9 cellular contexts compared by ENCODE assay signal in genomic region chr13:32309812-32310706, GRCh38. TPM values are rescaled to one million over a fixed set of nuclear protein-coding genes. Genes with fewer than 3 reads are reported as not detected.
DNase-seq lines count a peak whose midpoint lies in the region; ATAC-seq and TF ChIP-seq lines count a peak whose summit lies in the region.
"Had no signal": no experiment of that assay in that cellular context is flagged by ENCODE, and none has a peak within 500 bp of the region (broad histone marks: within the 10 kb centered on the region; RNA-seq: fewer than 3 reads in every experiment).

No MANE protein-coding gene starts in this region.

- 28 to 36% (median 32%) methylated on average over 18 to 19 of the region's 19 CpGs for WGBS in adrenal gland, 4 donors

- peak; percentile 57 for TF ChIP-seq CTCF in GM06990 (IDR thresholded peaks at IDR 0.05; ENCODE audit: insufficient read depth, low read length, poor library complexity, severe bottlenecking)
- TF ChIP-seq CTCF in adrenal gland (IDR thresholded peaks at IDR 0.05) = peak; percentile 57 to 82 (median 70)
- TF ChIP-seq CTCF in gastrocnemius medialis (IDR thresholded peaks at IDR 0.05 in 4 of 5, conservative IDR thresholded peaks at IDR 0.05 in 1 of 5) = peak; percentile 38 to 71 (median 61)

- no peak for TF ChIP-seq POLR2A in adrenal gland (IDR thresholded peaks at IDR 0.05)
- no peak for TF ChIP-seq POLR2A in gastrocnemius medialis (IDR thresholded peaks at IDR 0.05)

- H3K27me3 ChIP-seq in ACC112 (ENCODE audit: insufficient read depth, low read length) (no peaks in the 10 kb centered on the region), GM06990 (replicated peaks; ENCODE audit: control insufficient read depth, insufficient read depth, low read length) (no peaks in the 10 kb centered on the region), adrenal gland (no peaks in the 10 kb centered on the region), gastrocnemius medialis (no peaks in the 10 kb centered on the region)

- peak; percentile 8 for DNase-seq in GM06990 (ENCODE audit: extremely low read depth, insufficient read length)
- DNase-seq in NCI-H460 (ENCODE audit: extremely low read depth, low read depth) = peak; percentile 46
- DNase-seq in adrenal gland = peak in 1 of 7 donors; percentile 20
- peak; percentile 38 for DNase-seq in hepatic stellate cell (ENCODE audit: low spot score)
- peak in 1 of 2 donors; percentile 2 for DNase-seq in gastrocnemius medialis
- no peak for DNase-seq in ecto neural progenitor cell (ENCODE audit: low spot score)

- H3K9me3 ChIP-seq in adrenal gland (replicated peaks in 1 of 3) (no peaks in the 10 kb centered on the region), gastrocnemius medialis (no peaks in the 10 kb centered on the region)

- no peaks in the 10 kb centered on the region for H3K79me2 ChIP-seq in ACC112 (ENCODE audit: control insufficient read depth, insufficient read depth, low read length, unreplicated experiment)

- H3K27ac ChIP-seq in ACC112 (ENCODE audit: low read depth, low read length) (no peak overlapping the region), adrenal gland (no peak overlapping the region), gastrocnemius medialis (no peak overlapping the region)

- in situ Hi-C loops in gastrocnemius medialis (cut with MboI; ENCODE audit: low sequenced_read_pairs in 4 of 4) = loop anchor here in 3 of 4 donors (10.0 to 25.0 kb wide), 3 partner anchors 298 to 398 kb away; no protein-coding TSS in a partner anchor

- H3K36me3 ChIP-seq in ACC112 (ENCODE audit: insufficient read depth, low read length) (no peaks in the 10 kb centered on the region), GM06990 (ENCODE audit: control insufficient read depth, insufficient read depth, low read length) (no peaks in the 10 kb centered on the region), adrenal gland (replicated peaks in 1 of 2) (no peaks in the 10 kb centered on the region), gastrocnemius medialis (no peaks in the 10 kb centered on the region)

- intact Hi-C loops in adrenal gland (cut with DNase I) (loop anchor here (5.0 to 10.0 kb wide), 3 partner anchors 293 to 395 kb away; no protein-coding TSS in a partner anchor), gastrocnemius medialis (cut with DNase I; ENCODE audit: low total_unique reads) (loop anchor here (2.0 to 5.0 kb wide), 3 partner anchors 63 to 399 kb away; no protein-coding TSS in a partner anchor)

- H3K4me3 ChIP-seq in ACC112 (ENCODE audit: low read depth, low read length) (peak overlapping the region; percentile 58), GM06990 (replicated peaks; ENCODE audit: low read depth, low read length) (no peak overlapping the region), adrenal gland (peak overlapping the region in 1 of 4 donors; percentile 2), gastrocnemius medialis (peak overlapping the region in 3 of 4 donors; percentile 20 to 37 (median 31))

- ATAC-seq in HG02571 (IDR thresholded peaks at IDR 0.05; ENCODE audit: unreplicated experiment) (peak; percentile 64), gastrocnemius medialis (peak in 1 of 2 donors; percentile 81)

- peak overlapping the region; percentile 77 for H2AFZ ChIP-seq in ACC112 (ENCODE audit: low read length, unreplicated experiment)

- peaks cover 12% of the 10 kb centered on the region for H3K4me1 ChIP-seq in ACC112 (ENCODE audit: control insufficient read depth, insufficient read depth, low read length, unreplicated experiment)
- no peaks in the 10 kb centered on the region for H3K4me1 ChIP-seq in adrenal gland (replicated peaks in 1 of 2)
- no peaks in the 10 kb centered on the region for H3K4me1 ChIP-seq in gastrocnemius medialis

RNA-seq across cellular contexts. Expression of gene ZAR1L, which starts 5.1 kb away (rescaled TPM):
- not detected in 2 replicates for total RNA-seq in NCI-H460 (2014; rRNA removed; shearing (Covaris generic))
- polyA plus RNA-seq in NCI-H460 (2014; cell fraction: nucleus; rRNA removed) = 1.2 TPM in 1 of 2 replicates, not detected in the other
- total RNA-seq in adrenal gland (not detected), gastrocnemius medialis (not detected)
- not detected for polyA plus RNA-seq in adrenal gland
- polyA plus RNA-seq: IgD-negative memory B cell had no signal

RNA-seq across cellular contexts. Expression of gene BRCA2, which starts 5.2 kb away (rescaled TPM):
- 8.5 and 8.8 TPM in 2 replicates for total RNA-seq in NCI-H460 (2014; rRNA removed; shearing (Covaris generic))
- polyA plus RNA-seq in NCI-H460 (2014; cell fraction: nucleus; rRNA removed) = 6.2 and 20.1 TPM in 2 replicates
- total RNA-seq in adrenal gland (1 to 10 TPM in 5 of 8 donors, under 1 TPM in 3; 0.41 to 1.8 (median 1.2) TPM), gastrocnemius medialis (under 1 TPM; 0.02 to 0.20 (median 0.12) TPM)
- 1 to 10 TPM in 1 of 3 donors, under 1 TPM in 2; 0.07 to 1.4 (median 0.16) TPM for polyA plus RNA-seq in adrenal gland
